Comparison of ENCODE assay signal across 29 cellular contexts in the genomic region with DNA sequence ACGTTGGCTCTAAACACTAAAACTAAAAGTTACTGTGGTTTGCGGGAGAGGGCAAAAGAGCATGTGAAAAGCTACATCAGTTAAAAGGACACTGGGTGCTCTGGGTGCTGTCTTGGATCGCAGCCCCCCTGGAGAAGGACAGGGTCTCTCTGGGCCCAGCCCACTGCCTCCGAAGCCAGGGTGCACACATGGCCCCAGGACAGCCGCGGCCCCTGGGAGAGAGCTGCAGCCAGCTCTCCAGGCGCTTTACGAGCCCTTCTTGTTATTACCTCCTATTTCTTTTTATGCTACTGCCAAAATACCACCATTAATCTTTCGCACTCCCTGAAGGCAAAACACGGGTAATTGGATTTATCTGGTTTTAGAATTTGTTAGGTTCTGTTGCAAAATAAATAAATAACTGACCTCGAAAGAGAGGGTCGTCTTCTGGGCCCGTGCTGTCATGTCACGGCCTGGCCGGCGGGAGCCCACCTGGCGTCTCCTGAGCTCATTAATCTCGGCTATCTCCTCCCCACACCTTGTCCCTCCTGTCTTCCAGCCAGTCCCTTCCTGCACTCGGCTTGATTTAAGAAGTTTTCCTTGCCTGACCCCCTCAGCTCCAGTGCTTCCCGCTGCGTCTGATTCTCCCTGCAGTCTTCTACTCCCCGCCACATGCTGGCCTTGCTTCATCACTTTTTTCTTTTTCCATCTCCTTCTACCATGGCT.
"Had no signal": no experiment of that assay in that cellular context is flagged by ENCODE, and none has a peak within 500 bp of the region (broad histone marks: within the 10 kb centered on the region; RNA-seq: fewer than 3 reads in every experiment).

No MANE protein-coding gene starts in this region.

- H3K4me1 Mint-ChIP-seq: naive thymus-derived CD4-positive, alpha-beta T cell; neural crest cell; stimulated activated naive CD8-positive, alpha-beta T cell treated with anti-CD3 and anti-CD28 coated beads, Interleukin-15, amount 100 ng/mL, for 72 hours had no signal

- H3K27me3 Mint-ChIP-seq: stimulated activated naive CD8-positive, alpha-beta T cell treated with anti-CD3 and anti-CD28 coated beads, Interleukin-15, amount 100 ng/mL, for 72 hours had no signal

- H3K36me3 ChIP-seq: esophagus squamous epithelium, heart right ventricle, lower lobe of right lung, neutrophil, right lobe of liver, suprapubic skin, transverse colon, vagina had no signal

- H2AFZ ChIP-seq: parathyroid adenoma had no signal

- H3K79me2 ChIP-seq: parathyroid adenoma had no signal

- H3K4me2 ChIP-seq: smooth muscle cell had no signal

- H3K36me3 Mint-ChIP-seq: naive thymus-derived CD4-positive, alpha-beta T cell had no signal

- H3K27me3 ChIP-seq: dorsolateral prefrontal cortex, esophagus squamous epithelium, neutrophil, right lobe of liver, suprapubic skin, transverse colon, vagina had no signal

- H3K9ac ChIP-seq: parathyroid adenoma had no signal

- ATAC-seq: heart right ventricle; left colon; left ventricle myocardium superior; mucosa of descending colon; naive thymus-derived CD4-positive, alpha-beta T cell; right lobe of liver; stimulated activated naive CD8-positive, alpha-beta T cell treated with anti-CD3 and anti-CD28 coated beads, Interleukin-15, amount 100 ng/mL, for 72 hours had no signal

- H3K27ac ChIP-seq: dorsolateral prefrontal cortex, epithelial cell of prostate, esophagus squamous epithelium, heart right ventricle, lower lobe of right lung, neutrophil, parathyroid adenoma, right lobe of liver, suprapubic skin, transverse colon, vagina had no signal

- H3K4me3 Mint-ChIP-seq: naive thymus-derived CD4-positive, alpha-beta T cell; neural crest cell; stimulated activated naive CD8-positive, alpha-beta T cell treated with anti-CD3 and anti-CD28 coated beads, Interleukin-15, amount 100 ng/mL, for 72 hours had no signal

- H3K9me3 ChIP-seq: esophagus squamous epithelium, heart right ventricle, lower lobe of right lung, neutrophil, right lobe of liver, suprapubic skin, transverse colon, vagina had no signal

- DNase-seq: dorsolateral prefrontal cortex; effector CD4-positive, alpha-beta T cell; esophagus squamous epithelium; foreskin melanocyte; glutamatergic neuron; heart right ventricle; hippocampal formation; kidney glomerular epithelial cell; left colon; left ventricle myocardium superior; lower lobe of right lung; mucosa of descending colon; naive thymus-derived CD4-positive, alpha-beta T cell; right lobe of liver; stimulated activated CD4-positive, alpha-beta T cell treated with anti-CD3 and anti-CD28 coated beads, Interleukin-12 subunit alpha, Interleukin-12 subunit beta, amount 100 ng/mL, for 4 hours; stimulated activated CD4-positive, alpha-beta T cell treated with anti-CD3 and anti-CD28 coated beads, Interleukin-1b, Interleukin-23, amount 100 ng/mL, for 48 hours; stimulated activated CD4-positive, alpha-beta T cell treated with anti-CD3 and anti-CD28 coated beads, Interleukin-4, amount 100 ng/mL, for 1 hour; stimulated activated CD8-positive, alpha-beta memory T cell treated with anti-CD3 and anti-CD28 coated beads, Interleukin-4, amount 100 ng/mL, for 48 hours; stimulated activated naive CD4-positive, alpha-beta T cell; stimulated activated naive CD8-positive, alpha-beta T cell treated with anti-CD3 and anti-CD28 coated beads, Interleukin-15, amount 100 ng/mL, for 72 hours; transverse colon had no signal

- H3K4me1 ChIP-seq: esophagus squamous epithelium, heart right ventricle, lower lobe of right lung, parathyroid adenoma, suprapubic skin, transverse colon, vagina had no signal

- H3K27ac Mint-ChIP-seq: naive thymus-derived CD4-positive, alpha-beta T cell; progenitor cell of endocrine pancreas; stimulated activated naive CD8-positive, alpha-beta T cell treated with anti-CD3 and anti-CD28 coated beads, Interleukin-15, amount 100 ng/mL, for 72 hours had no signal

- H3K9me3 Mint-ChIP-seq: neural crest cell; stimulated activated naive CD8-positive, alpha-beta T cell treated with anti-CD3 and anti-CD28 coated beads, Interleukin-15, amount 100 ng/mL, for 72 hours had no signal

- H3K4me3 ChIP-seq: dorsolateral prefrontal cortex, esophagus squamous epithelium, heart right ventricle, lower lobe of right lung, mucosa of descending colon, right lobe of liver, smooth muscle cell, suprapubic skin, transverse colon, vagina had no signal
